1 cellular context compared by ENCODE assay signal in genomic region chr3:46880884-46881818, GRCh38.
TF ChIP-seq lines count a peak whose summit lies in the region.

No MANE protein-coding gene starts in this region.

TF ChIP-seq in H1, 55 proteins besides CTCF, POLR2A, EP300 and RAD21:
- TF ChIP-seq SUZ12 (IDR thresholded peaks at IDR 0.05; ENCODE audit: low read length), result peak; percentile 66
- no peak for TF ChIP-seq SAP30 (IDR thresholded peaks at IDR 0.05; ENCODE audit: insufficient read depth, insufficient replicate concordance, low read length)
- TF ChIP-seq BCL11A (IDR thresholded peaks at IDR 0.05; ENCODE audit: low read depth in 2 of 2, low read length in 2 of 2), result no peak
- TF ChIP-seq ASH2L (IDR thresholded peaks at IDR 0.05; ENCODE audit: low read length), result peak; percentile 28
- peak; percentile 73 for TF ChIP-seq EZH2 (IDR thresholded peaks at IDR 0.05; ENCODE audit: low read depth, low read length, severe bottlenecking)
- peak; percentile 19 for TF ChIP-seq KDM4A (IDR thresholded peaks at IDR 0.05; ENCODE audit: low read depth, low read length, severe bottlenecking)
